ENCODE assay signal across 1 cellular context in genomic region chr21:36542312-36543101, GRCh38.
A peak's percentile ranks its signal among the peaks of the same experiment; 100 is the strongest.
TF ChIP-seq lines count a peak whose summit lies in the region.

No MANE protein-coding gene starts in this region.

TF ChIP-seq in GM12878, 131 proteins besides CTCF, POLR2A, EP300 and RAD21 (continued from another document and continues in another):
- TF ChIP-seq, protein P1, sequence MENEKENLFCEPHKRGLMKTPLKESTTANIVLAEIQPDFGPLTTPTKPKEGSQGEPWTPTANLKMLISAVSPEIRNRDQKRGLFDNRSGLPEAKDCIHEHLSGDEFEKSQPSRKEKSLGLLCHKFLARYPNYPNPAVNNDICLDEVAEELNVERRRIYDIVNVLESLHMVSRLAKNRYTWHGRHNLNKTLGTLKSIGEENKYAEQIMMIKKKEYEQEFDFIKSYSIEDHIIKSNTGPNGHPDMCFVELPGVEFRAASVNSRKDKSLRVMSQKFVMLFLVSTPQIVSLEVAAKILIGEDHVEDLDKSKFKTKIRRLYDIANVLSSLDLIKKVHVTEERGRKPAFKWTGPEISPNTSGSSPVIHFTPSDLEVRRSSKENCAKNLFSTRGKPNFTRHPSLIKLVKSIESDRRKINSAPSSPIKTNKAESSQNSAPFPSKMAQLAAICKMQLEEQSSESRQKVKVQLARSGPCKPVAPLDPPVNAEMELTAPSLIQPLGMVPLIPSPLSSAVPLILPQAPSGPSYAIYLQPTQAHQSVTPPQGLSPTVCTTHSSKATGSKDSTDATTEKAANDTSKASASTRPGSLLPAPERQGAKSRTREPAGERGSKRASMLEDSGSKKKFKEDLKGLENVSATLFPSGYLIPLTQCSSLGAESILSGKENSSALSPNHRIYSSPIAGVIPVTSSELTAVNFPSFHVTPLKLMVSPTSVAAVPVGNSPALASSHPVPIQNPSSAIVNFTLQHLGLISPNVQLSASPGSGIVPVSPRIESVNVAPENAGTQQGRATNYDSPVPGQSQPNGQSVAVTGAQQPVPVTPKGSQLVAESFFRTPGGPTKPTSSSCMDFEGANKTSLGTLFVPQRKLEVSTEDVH (IDR thresholded peaks at IDR 0.05; ENCODE audit: low read depth, partially characterized antibody), result no peak
- TF ChIP-seq, protein P2, sequence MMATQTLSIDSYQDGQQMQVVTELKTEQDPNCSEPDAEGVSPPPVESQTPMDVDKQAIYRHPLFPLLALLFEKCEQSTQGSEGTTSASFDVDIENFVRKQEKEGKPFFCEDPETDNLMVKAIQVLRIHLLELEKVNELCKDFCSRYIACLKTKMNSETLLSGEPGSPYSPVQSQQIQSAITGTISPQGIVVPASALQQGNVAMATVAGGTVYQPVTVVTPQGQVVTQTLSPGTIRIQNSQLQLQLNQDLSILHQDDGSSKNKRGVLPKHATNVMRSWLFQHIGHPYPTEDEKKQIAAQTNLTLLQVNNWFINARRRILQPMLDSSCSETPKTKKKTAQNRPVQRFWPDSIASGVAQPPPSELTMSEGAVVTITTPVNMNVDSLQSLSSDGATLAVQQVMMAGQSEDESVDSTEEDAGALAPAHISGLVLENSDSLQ (IDR thresholded peaks at IDR 0.05), result peak; percentile 89
- TF ChIP-seq PRDM15 (CRISPR knock-in tag; IDR thresholded peaks at IDR 0.05), result no peak
- no peak for TF ChIP-seq GATAD2B (conservative IDR thresholded peaks at IDR 0.05; ENCODE audit: low read depth)
- TF ChIP-seq, protein P3, sequence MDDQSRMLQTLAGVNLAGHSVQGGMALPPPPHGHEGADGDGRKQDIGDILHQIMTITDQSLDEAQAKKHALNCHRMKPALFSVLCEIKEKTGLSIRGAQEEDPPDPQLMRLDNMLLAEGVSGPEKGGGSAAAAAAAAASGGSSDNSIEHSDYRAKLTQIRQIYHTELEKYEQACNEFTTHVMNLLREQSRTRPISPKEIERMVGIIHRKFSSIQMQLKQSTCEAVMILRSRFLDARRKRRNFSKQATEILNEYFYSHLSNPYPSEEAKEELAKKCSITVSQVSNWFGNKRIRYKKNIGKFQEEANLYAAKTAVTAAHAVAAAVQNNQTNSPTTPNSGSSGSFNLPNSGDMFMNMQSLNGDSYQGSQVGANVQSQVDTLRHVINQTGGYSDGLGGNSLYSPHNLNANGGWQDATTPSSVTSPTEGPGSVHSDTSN (IDR thresholded peaks at IDR 0.05; ENCODE audit: insufficient replicate concordance, low read depth, low read length), result peak; percentile 57
- peak; percentile 61 for TF ChIP-seq IKZF1 (conservative IDR thresholded peaks at IDR 0.05)
- no peak for TF ChIP-seq JUND (IDR thresholded peaks at IDR 0.05; ENCODE audit: low read depth, low read length)
- TF ChIP-seq IKZF2 (IDR thresholded peaks at IDR 0.05), result peak; percentile 81 to 87; a peak in 3 of 4 replicates
- TF ChIP-seq ZNF687 (IDR thresholded peaks at IDR 0.05), result peak; percentile 98
- peak; percentile 61 for TF ChIP-seq YY1 (IDR thresholded peaks at IDR 0.05; ENCODE audit: low read depth, low read length)
- TF ChIP-seq TAF1 (IDR thresholded peaks at IDR 0.05; ENCODE audit: borderline replicate concordance, low read depth, low read length), result peak; percentile 65
- peak; percentile 82 for TF ChIP-seq MEF2B (IDR thresholded peaks at IDR 0.05; ENCODE audit: partially characterized antibody, poor library complexity, severe bottlenecking)
- no peak for TF ChIP-seq ELK1 (IDR thresholded peaks at IDR 0.05; ENCODE audit: low read depth, low read length)
- peak; percentile 99 for TF ChIP-seq POU2F2 (IDR thresholded peaks at IDR 0.05; ENCODE audit: borderline replicate concordance, low read depth, low read length)
- TF ChIP-seq, protein P4, sequence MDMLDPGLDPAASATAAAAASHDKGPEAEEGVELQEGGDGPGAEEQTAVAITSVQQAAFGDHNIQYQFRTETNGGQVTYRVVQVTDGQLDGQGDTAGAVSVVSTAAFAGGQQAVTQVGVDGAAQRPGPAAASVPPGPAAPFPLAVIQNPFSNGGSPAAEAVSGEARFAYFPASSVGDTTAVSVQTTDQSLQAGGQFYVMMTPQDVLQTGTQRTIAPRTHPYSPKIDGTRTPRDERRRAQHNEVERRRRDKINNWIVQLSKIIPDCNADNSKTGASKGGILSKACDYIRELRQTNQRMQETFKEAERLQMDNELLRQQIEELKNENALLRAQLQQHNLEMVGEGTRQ (IDR thresholded peaks at IDR 0.05; ENCODE audit: borderline replicate concordance, low read depth, low read length), result no peak
- TF ChIP-seq ETV6 (conservative IDR thresholded peaks at IDR 0.05 in 1 of 2, IDR thresholded peaks at IDR 0.05 in 1 of 2; ENCODE audit: borderline replicate concordance in 1 of 2, low read depth in 1 of 2), result 0 out of 4 replicates have a peak, but pooled peaks of 1 of the 2 experiments have one; percentile 15
- no peak for TF ChIP-seq EGR1 (IDR thresholded peaks at IDR 0.05; ENCODE audit: borderline replicate concordance in 1 of 2, low read depth in 2 of 2, low read length in 2 of 2)
- peak; percentile 67; the same call in 1 of the 2 replicates for TF ChIP-seq IRF4 (IDR thresholded peaks at IDR 0.05; ENCODE audit: low read depth, low read length)
- peak; percentile 60; the same call in 1 of the 2 replicates for TF ChIP-seq NBN (IDR thresholded peaks at IDR 0.05)
- TF ChIP-seq, protein P5, sequence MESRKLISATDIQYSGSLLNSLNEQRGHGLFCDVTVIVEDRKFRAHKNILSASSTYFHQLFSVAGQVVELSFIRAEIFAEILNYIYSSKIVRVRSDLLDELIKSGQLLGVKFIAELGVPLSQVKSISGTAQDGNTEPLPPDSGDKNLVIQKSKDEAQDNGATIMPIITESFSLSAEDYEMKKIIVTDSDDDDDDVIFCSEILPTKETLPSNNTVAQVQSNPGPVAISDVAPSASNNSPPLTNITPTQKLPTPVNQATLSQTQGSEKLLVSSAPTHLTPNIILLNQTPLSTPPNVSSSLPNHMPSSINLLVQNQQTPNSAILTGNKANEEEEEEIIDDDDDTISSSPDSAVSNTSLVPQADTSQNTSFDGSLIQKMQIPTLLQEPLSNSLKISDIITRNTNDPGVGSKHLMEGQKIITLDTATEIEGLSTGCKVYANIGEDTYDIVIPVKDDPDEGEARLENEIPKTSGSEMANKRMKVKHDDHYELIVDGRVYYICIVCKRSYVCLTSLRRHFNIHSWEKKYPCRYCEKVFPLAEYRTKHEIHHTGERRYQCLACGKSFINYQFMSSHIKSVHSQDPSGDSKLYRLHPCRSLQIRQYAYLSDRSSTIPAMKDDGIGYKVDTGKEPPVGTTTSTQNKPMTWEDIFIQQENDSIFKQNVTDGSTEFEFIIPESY (IDR thresholded peaks at IDR 0.05), result no peak
- peak; percentile 45; the same call in 1 of the 2 replicates for TF ChIP-seq MTA2 (IDR thresholded peaks at IDR 0.05; ENCODE audit: low read depth)
- peak; percentile 36; the same call in 1 of the 2 replicates for TF ChIP-seq CBFB (IDR thresholded peaks at IDR 0.05; ENCODE audit: low read depth)
- TF ChIP-seq HDAC6 (IDR thresholded peaks at IDR 0.05; ENCODE audit: unreplicated experiment), result no peak
- 0 out of 2 replicates have a peak, but pooled peaks have one; percentile 46 for TF ChIP-seq STAT1 (conservative IDR thresholded peaks at IDR 0.05)
- peak; percentile 25 for TF ChIP-seq RELA (IDR thresholded peaks at IDR 0.05; ENCODE audit: borderline replicate concordance, partially characterized antibody)
- no peak for TF ChIP-seq IRF5 (IDR thresholded peaks at IDR 0.05; ENCODE audit: borderline replicate concordance)
- peak; percentile 79 for TF ChIP-seq SMC3 (IDR thresholded peaks at IDR 0.05; ENCODE audit: borderline replicate concordance, low read length)
- 0 out of 2 replicates have a peak, but pooled peaks have one; percentile 15 for TF ChIP-seq MXI1 (IDR thresholded peaks at IDR 0.05; ENCODE audit: low read depth, low read length)
- no peak for TF ChIP-seq TARDBP (IDR thresholded peaks at IDR 0.05; ENCODE audit: borderline replicate concordance)
- TF ChIP-seq EED (IDR thresholded peaks at IDR 0.05; ENCODE audit: low read depth), result peak; percentile 65; the same call in 1 of the 2 replicates
- TF ChIP-seq CREM (IDR thresholded peaks at IDR 0.05; ENCODE audit: low read depth), result peak; percentile 65; the same call in 1 of the 2 replicates
- TF ChIP-seq JUNB (IDR thresholded peaks at IDR 0.05), result no peak
